In the genomic region with DNA sequence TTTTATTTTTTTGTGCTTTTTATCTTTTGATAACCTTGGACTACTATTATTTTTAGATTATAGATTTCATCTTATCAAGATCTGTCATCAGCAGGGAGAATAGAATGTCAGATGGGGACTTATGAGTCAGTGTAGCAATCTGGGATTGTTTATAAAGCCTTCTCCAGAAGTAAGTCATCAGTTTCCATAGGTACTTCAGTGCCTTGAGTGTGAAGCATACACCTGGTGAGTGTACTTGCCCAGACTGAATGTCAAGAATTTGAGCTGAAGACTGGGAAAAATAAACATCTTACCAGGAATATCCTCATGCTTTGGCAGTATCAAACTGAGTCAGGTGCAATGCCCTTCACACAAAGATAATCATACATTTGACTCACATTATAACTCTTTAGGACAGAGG, we compare ENCODE assay signal across 9 cellular contexts. TPM values are rescaled to one million over a fixed set of nuclear protein-coding genes. Genes with fewer than 3 reads are reported as not detected.
DNase-seq lines count a peak whose midpoint lies in the region; ATAC-seq, FAIRE-seq and TF ChIP-seq lines count a peak whose summit lies in the region.
"Had no signal": no experiment of that assay in that cellular context is flagged by ENCODE, and none has a peak within 500 bp of the region (broad histone marks: within the 10 kb centered on the region; RNA-seq: fewer than 3 reads in every experiment).

No MANE protein-coding gene starts in this region.

- H3K36me3 ChIP-seq in fibroblast of lung (ENCODE audit: control insufficient read depth, insufficient read depth, low read length), result no peaks in the 10 kb centered on the region
- no peaks in the 10 kb centered on the region for H3K36me3 ChIP-seq in stomach

- no peaks in the 10 kb centered on the region for H4K20me1 ChIP-seq in fibroblast of lung (ENCODE audit: control insufficient read depth, extremely low read depth, insufficient read depth, low read length)

- TF ChIP-seq EP300 in stomach (IDR thresholded peaks at IDR 0.05), result no peak

- no peak for ATAC-seq in GM18868 (IDR thresholded peaks at IDR 0.05; ENCODE audit: unreplicated experiment)

- H3K9me3 ChIP-seq in fibroblast of lung (ENCODE audit: control insufficient read depth, insufficient read depth, low read depth, low read length) (no peaks in the 10 kb centered on the region), stomach (no peaks in the 10 kb centered on the region)

- peak overlapping the region; percentile 92 for H3K27ac Mint-ChIP-seq in activated T-cell treated with anti-CD3 and anti-CD28 coated beads, Interleukin-2, amount 50 U/mL, for 24 hours
- peak overlapping the region; percentile 64 for H3K27ac Mint-ChIP-seq in stimulated activated naive CD8-positive, alpha-beta T cell treated with anti-CD3 and anti-CD28 coated beads, Interleukin-15, Interleukin-2, amounts not matched to agents 100 ng/mL and 50 ng/mL, for 24 hours

- FAIRE-seq in RCC 7860 (lab: Jason Lieb, UNC), result peak; percentile 32

- H3K4me2 ChIP-seq in fibroblast of lung (ENCODE audit: extremely low read depth, insufficient read depth, low read length), result no peak overlapping the region

- no peak overlapping the region for H2AFZ ChIP-seq in fibroblast of lung (ENCODE audit: low read length)

- H3K9me3 Mint-ChIP-seq in activated T-cell treated with anti-CD3 and anti-CD28 coated beads, Interleukin-2, amount 50 U/mL, for 24 hours, result no peaks in the 10 kb centered on the region
- no peaks in the 10 kb centered on the region for H3K9me3 Mint-ChIP-seq in stimulated activated naive CD8-positive, alpha-beta T cell treated with anti-CD3 and anti-CD28 coated beads, Interleukin-15, Interleukin-2, amounts not matched to agents 100 ng/mL and 50 ng/mL, for 24 hours

- H3K9ac ChIP-seq in fibroblast of lung (ENCODE audit: insufficient read depth, low read length), result no peak overlapping the region

- H3K4me1 Mint-ChIP-seq in activated T-cell treated with anti-CD3 and anti-CD28 coated beads, Interleukin-2, amount 50 U/mL, for 24 hours (ENCODE audit: low read depth), result peaks cover 59% of the 10 kb centered on the region
- H3K4me1 Mint-ChIP-seq in stimulated activated naive CD8-positive, alpha-beta T cell treated with anti-CD3 and anti-CD28 coated beads, Interleukin-15, Interleukin-2, amounts not matched to agents 100 ng/mL and 50 ng/mL, for 24 hours (ENCODE audit: low read depth), result peaks cover 59% of the 10 kb centered on the region

- H3K79me2 ChIP-seq in fibroblast of lung (ENCODE audit: control insufficient read depth, insufficient read depth, low read length), result no peaks in the 10 kb centered on the region

- no peaks in the 10 kb centered on the region for H3K27me3 Mint-ChIP-seq in activated T-cell treated with anti-CD3 and anti-CD28 coated beads, Interleukin-2, amount 50 U/mL, for 24 hours
- H3K27me3 Mint-ChIP-seq in stimulated activated naive CD8-positive, alpha-beta T cell treated with anti-CD3 and anti-CD28 coated beads, Interleukin-15, Interleukin-2, amounts not matched to agents 100 ng/mL and 50 ng/mL, for 24 hours, result no peaks in the 10 kb centered on the region

- no peaks in the 10 kb centered on the region for H3K4me1 ChIP-seq in fibroblast of lung (ENCODE audit: control insufficient read depth, extremely low read depth, insufficient read depth, low read length)
- peaks cover 4 to 65% (median 36%) of the 10 kb centered on the region in 4 donors for H3K4me1 ChIP-seq in stomach

- H3K36me3 Mint-ChIP-seq in activated T-cell treated with anti-CD3 and anti-CD28 coated beads, Interleukin-2, amount 50 U/mL, for 24 hours (ENCODE audit: low read depth), result peaks cover 23% of the 10 kb centered on the region
- H3K36me3 Mint-ChIP-seq in stimulated activated naive CD8-positive, alpha-beta T cell treated with anti-CD3 and anti-CD28 coated beads, Interleukin-15, Interleukin-2, amounts not matched to agents 100 ng/mL and 50 ng/mL, for 24 hours (ENCODE audit: low read depth), result peaks cover 16% of the 10 kb centered on the region

- intact Hi-C loops in stomach (cut with DNase I; ENCODE audit: low total_unique reads), result no loop called here

- H3K27me3 ChIP-seq in fibroblast of lung (ENCODE audit: control insufficient read depth, insufficient read depth, low read length) (no peaks in the 10 kb centered on the region), stomach (no peaks in the 10 kb centered on the region)

- H3K27ac ChIP-seq in fibroblast of lung (ENCODE audit: insufficient read depth, low read length) (no peak overlapping the region), stomach (no peak overlapping the region)

- no peak for TF ChIP-seq POLR2A in stomach (IDR thresholded peaks at IDR 0.05)

- TF ChIP-seq CTCF in fibroblast of lung (conservative IDR thresholded peaks at IDR 0.05 in 1 of 2, IDR thresholded peaks at IDR 0.05 in 1 of 2; ENCODE audit: low read depth in 1 of 2, low read length in 2 of 2), result no peak
- no peak for TF ChIP-seq CTCF in stomach (IDR thresholded peaks at IDR 0.05)

- DNase-seq in activated T-cell treated with anti-CD3 and anti-CD28 coated beads, Interleukin-2, amount 50 U/mL, for 24 hours, result no peak
- no peak for DNase-seq in activated T-cell treated with anti-CD3 and anti-CD28 coated beads, Interleukin-2, amount 50 U/mL, for 48 hours
- DNase-seq in RCC 7860 (ENCODE audit: low spot score) (peak; percentile 40), fibroblast of lung (ENCODE audit: low read depth in 2 of 2) (peak; percentile 2 to 48), stomach (no peak), GM19240 (ENCODE audit: insufficient read length, low spot score) (no peak)
- DNase-seq: anterior cingulate cortex had no signal

- H3K4me3 ChIP-seq in fibroblast of lung (replicated peaks in 1 of 4; ENCODE audit: control extremely low read depth in 1 of 4, insufficient read depth in 1 of 4, low read depth in 3 of 4, low read length in 4 of 4) (no peak overlapping the region), stomach (no peak overlapping the region)

- peak overlapping the region; percentile 86 for H3K4me3 Mint-ChIP-seq in activated T-cell treated with anti-CD3 and anti-CD28 coated beads, Interleukin-2, amount 50 U/mL, for 24 hours
- H3K4me3 Mint-ChIP-seq in stimulated activated naive CD8-positive, alpha-beta T cell treated with anti-CD3 and anti-CD28 coated beads, Interleukin-15, Interleukin-2, amounts not matched to agents 100 ng/mL and 50 ng/mL, for 24 hours, result peak overlapping the region; percentile 81

RNA-seq across cellular contexts. Expression of gene CASD1, which starts 2.2 kb away (rescaled TPM):
- total RNA-seq in fibroblast of lung, result 13.6 and 14.2 TPM in 2 replicates
- 7.0 and 10.6 TPM in 2 replicates for polyA plus RNA-seq in fibroblast of lung
- 3.6 and 5.8 TPM in 2 replicates for polyA plus RNA-seq in fibroblast of lung (2012)
- 0.26 and 7.8 TPM in 2 replicates for polyA minus RNA-seq in fibroblast of lung (ENCODE audit: low replicate concordance)
- 10 to 100 TPM in 4 of 5 donors, 1 to 10 TPM in 1; 2.9 to 57.6 (median 33.0) TPM for total RNA-seq in stomach
- 10 to 100 TPM in 1 of 3 donors, 1 to 10 TPM in 2; 6.3 to 12.8 (median 8.6) TPM for polyA plus RNA-seq in stomach

Comparison
In these comparisons a context has a peak if more than half of its experiments do, and no peak if none do; other contexts are left out.
1. DNase-seq: peak in RCC 7860 (single experiment) and fibroblast of lung (2 of 2); none in activated T-cell treated with anti-CD3 and anti-CD28 coated beads, Interleukin-2, amount 50 U/mL, for 24 hours (single experiment), activated T-cell treated with anti-CD3 and anti-CD28 coated beads, Interleukin-2, amount 50 U/mL, for 48 hours (0 of 2), stomach (single experiment) and GM19240 (single experiment).